Comparison of ENCODE assay signal across 1 cellular context in genomic region chr7:2388637-2388954, GRCh38.
TF ChIP-seq lines count a peak whose summit lies in the region.

No MANE protein-coding gene starts in this region.

TF ChIP-seq in H1, 55 proteins besides CTCF, POLR2A, EP300 and RAD21:
- TF ChIP-seq SP1 (IDR thresholded peaks at IDR 0.05; ENCODE audit: low read depth, low read length) = no peak
- TF ChIP-seq CHD2 (IDR thresholded peaks at IDR 0.05; ENCODE audit: low read length) = no peak
- TF ChIP-seq TAF1 (IDR thresholded peaks at IDR 0.05; ENCODE audit: low read depth, low read length) = no peak
- no peak for TF ChIP-seq KDM5A (IDR thresholded peaks at IDR 0.05; ENCODE audit: low read length)
- no peak for TF ChIP-seq SUZ12 (IDR thresholded peaks at IDR 0.05; ENCODE audit: low read length)
- TF ChIP-seq HDAC6 (IDR thresholded peaks at IDR 0.05; ENCODE audit: low read depth, low read length) = no peak
- TF ChIP-seq SAP30 (IDR thresholded peaks at IDR 0.05; ENCODE audit: insufficient read depth, insufficient replicate concordance, low read length) = no peak
- no peak for TF ChIP-seq TCF12 (IDR thresholded peaks at IDR 0.05; ENCODE audit: low read depth, low read length)
